ENCODE assay signal across 9 cellular contexts in genomic region chr12:108825205-108825950, GRCh38. TPM values are rescaled to one million over a fixed set of nuclear protein-coding genes. Genes with fewer than 3 reads are reported as not detected.
A peak's percentile ranks its signal among the peaks of the same experiment; 100 is the strongest.
DNase-seq lines count a peak whose midpoint lies in the region; TF ChIP-seq lines count a peak whose summit lies in the region.
"Had no signal": no experiment of that assay in that cellular context is flagged by ENCODE, and none has a peak within 500 bp of the region (broad histone marks: within the 10 kb centered on the region; RNA-seq: fewer than 3 reads in every experiment).

No MANE protein-coding gene starts in this region.

- intact Hi-C loops in sigmoid colon (cut with DNase I), result no loop called here

- H3K36me3 ChIP-seq in sigmoid colon, result peaks cover 0 to 30% (median 9%) of the 10 kb centered on the region in 4 donors

- TF ChIP-seq CTCF in endothelial cell (IDR thresholded peaks at IDR 0.05; ENCODE audit: unreplicated experiment), result no peak
- TF ChIP-seq CTCF in sigmoid colon (IDR thresholded peaks at IDR 0.05), result no peak

- no peaks in the 10 kb centered on the region for H3K27me3 Mint-ChIP-seq in endothelial cell (ENCODE audit: unreplicated experiment)
- H3K27me3 Mint-ChIP-seq: CD4-positive, CD25-positive, alpha-beta regulatory T cell had no signal

- H3K9me3 ChIP-seq in sigmoid colon, result no peaks in the 10 kb centered on the region

- no peaks in the 10 kb centered on the region for H3K27me3 ChIP-seq in sigmoid colon

- H3K4me1 Mint-ChIP-seq in endothelial cell (ENCODE audit: unreplicated experiment), result peaks cover 67% of the 10 kb centered on the region

- H3K9me3 Mint-ChIP-seq in endothelial cell (ENCODE audit: unreplicated experiment), result no peaks in the 10 kb centered on the region
- H3K9me3 Mint-ChIP-seq: CD4-positive, CD25-positive, alpha-beta regulatory T cell had no signal

- peak overlapping the region; percentile 56 for H3K4me3 Mint-ChIP-seq in endothelial cell (ENCODE audit: unreplicated experiment)

- peak overlapping the region in 2 of 4 donors; percentile 15 to 26 for H3K4me3 ChIP-seq in sigmoid colon

- H3K36me3 Mint-ChIP-seq in endothelial cell (ENCODE audit: low read depth, unreplicated experiment), result peaks cover 39% of the 10 kb centered on the region

- peak; percentile 21 to 57 for DNase-seq in NOMO-1 (lab: John Stamatoyannopoulos, UW; ENCODE audit: unreplicated experiment in 2 of 2)
- no peak for DNase-seq in NOMO-1 treated with dmso at 0.1 percent for 144 hours (lab: John Stamatoyannopoulos, UW; ENCODE audit: unreplicated experiment)
- peak; percentile 58 for DNase-seq in NCI-H524 treated with DMSO at 0.1 percent for 48 hours (lab: John Stamatoyannopoulos, UW)
- no peak for DNase-seq in endothelial cell (ENCODE audit: low spot score)
- no peak for DNase-seq in sigmoid colon
- no peak for DNase-seq in NCI-H526 (lab: John Stamatoyannopoulos, UW)
- DNase-seq in T1000 (lab: John Stamatoyannopoulos, UW), result no peak
- no peak for DNase-seq in HPDE6-E6E7 (ENCODE audit: extremely low spot score)

- peak overlapping the region; percentile 99 for H3K27ac Mint-ChIP-seq in endothelial cell (ENCODE audit: unreplicated experiment)

- TF ChIP-seq POLR2A in sigmoid colon (IDR thresholded peaks at IDR 0.05), result no peak

- 41 to 45% methylated on average over 8 of the region's 8 CpGs for WGBS in sigmoid colon, 2 donors

- H3K4me1 ChIP-seq in sigmoid colon, result peaks cover 0 to 79% (median 72%) of the 10 kb centered on the region in 4 donors

- no peak for TF ChIP-seq EP300 in sigmoid colon (IDR thresholded peaks at IDR 0.05)

- peak overlapping the region; percentile 79 to 90 (median 82) for H3K27ac ChIP-seq in sigmoid colon

RNA-seq across cellular contexts. Expression of gene SSH1, which starts 32.0 kb away (rescaled TPM):
- total RNA-seq in endothelial cell (ENCODE audit: unreplicated experiment) (67.5 TPM), sigmoid colon (10 to 100 TPM in 3 of 4 donors, 1 to 10 TPM in 1; 9.9 to 19.7 (median 12.6) TPM)
- 10 to 100 TPM in 1 of 3 donors, 1 to 10 TPM in 2; 3.6 to 10.1 (median 5.1) TPM for polyA plus RNA-seq in sigmoid colon

RNA-seq across cellular contexts. Expression of gene DAO, which starts 54.5 kb away (rescaled TPM):
- 0.41 TPM for total RNA-seq in endothelial cell (ENCODE audit: unreplicated experiment)
- total RNA-seq in sigmoid colon, result not detected
- 1 to 10 TPM; 1.0 to 9.0 (median 4.2) TPM for polyA plus RNA-seq in sigmoid colon
- total RNA-seq: CD4-positive, CD25-positive, alpha-beta regulatory T cell had no signal
- polyA plus RNA-seq: CD4-positive, CD25-positive, alpha-beta regulatory T cell had no signal

Comparison
In these comparisons a context has a peak if more than half of its experiments do, and no peak if none do; other contexts are left out.
1. DNase-seq: peak in NOMO-1 (2 of 2) and NCI-H524 treated with DMSO at 0.1 percent for 48 hours (single experiment); none in NOMO-1 treated with dmso at 0.1 percent for 144 hours (single experiment), endothelial cell (single experiment), sigmoid colon (single experiment), NCI-H526 (0 of 2), T1000 (single experiment) and HPDE6-E6E7 (single experiment).